8 cellular contexts compared by ENCODE assay signal in the genomic region with DNA sequence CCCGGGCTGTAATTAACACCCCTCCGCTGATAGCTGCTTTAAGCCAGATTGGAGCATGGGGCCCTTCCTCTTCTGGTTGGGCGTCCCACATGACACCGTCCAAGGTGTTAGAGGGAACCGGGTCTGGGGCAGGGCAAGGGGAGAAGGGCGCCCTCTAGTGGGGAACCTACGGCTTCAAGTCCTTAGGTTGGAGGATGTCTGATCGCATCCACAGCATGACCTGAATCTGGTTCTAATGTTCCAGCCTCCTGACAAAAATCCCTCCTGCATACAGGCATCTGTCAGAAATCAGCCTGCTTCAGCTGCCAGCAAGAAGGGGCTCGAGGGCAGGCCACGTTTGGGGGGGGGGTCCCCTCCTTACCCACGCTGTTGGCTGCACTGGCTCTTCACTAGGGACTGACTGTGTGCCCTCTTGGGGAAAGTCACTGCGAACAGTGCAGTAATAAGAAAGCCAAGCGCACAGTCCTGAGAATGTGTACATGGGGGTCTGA.
DNase-seq lines count a peak whose midpoint lies in the region; ATAC-seq, FAIRE-seq and TF ChIP-seq lines count a peak whose summit lies in the region.

No MANE protein-coding gene starts in this region.

- no peak overlapping the region for H3K4me2 ChIP-seq in A549

- no peak for TF ChIP-seq EP300 in A549 (IDR thresholded peaks at IDR 0.05)
- TF ChIP-seq EP300 in esophagus muscularis mucosa (IDR thresholded peaks at IDR 0.05) = no peak

- no peaks in the 10 kb centered on the region for H3K27me3 Mint-ChIP-seq in activated CD8-positive, alpha-beta T cell treated with anti-CD3 and anti-CD28 coated beads, Interleukin-2, amount 10 ng/mL, durations not matched to agents 7 days and 5 days (ENCODE audit: low read depth)

- H3K4me3 ChIP-seq in A549 = no peak overlapping the region
- H3K4me3 ChIP-seq in GM12875 (ENCODE audit: low read depth, low read length) = no peak overlapping the region
- no peak overlapping the region for H3K4me3 ChIP-seq in esophagus muscularis mucosa

- ATAC-seq in A549 (peak; percentile 71 to 93), foreskin keratinocyte (peak; percentile 76), HG03521 (IDR thresholded peaks at IDR 0.05; ENCODE audit: unreplicated experiment) (no peak)
- peak; percentile 79 for ATAC-seq in activated CD8-positive, alpha-beta T cell treated with anti-CD3 and anti-CD28 coated beads, Interleukin-2, amount 10 ng/mL, durations not matched to agents 7 days and 5 days

- FAIRE-seq in A549 (lab: Jason Lieb, UNC) = no peak

- no peak for TF ChIP-seq POLR2A in A549 (IDR thresholded peaks at IDR 0.05; ENCODE audit: low read length)
- no peak for TF ChIP-seq POLR2A in esophagus muscularis mucosa (IDR thresholded peaks at IDR 0.05; ENCODE audit: low read depth)

- H3K27ac ChIP-seq in A549 (no peak overlapping the region), foreskin keratinocyte (no peak overlapping the region), esophagus muscularis mucosa (replicated peaks in 1 of 4) (no peak overlapping the region)

- peak; percentile 30 to 53 for DNase-seq in A549 (ENCODE audit: low read depth in 1 of 2, low spot score in 1 of 2)
- peak; percentile 12 for DNase-seq in NCI-H2196 (lab: John Stamatoyannopoulos, UW; ENCODE audit: unreplicated experiment)
- DNase-seq in activated CD8-positive, alpha-beta T cell treated with anti-CD3 and anti-CD28 coated beads, Interleukin-2, amount 10 ng/mL, durations not matched to agents 7 days and 5 days = peak; percentile 63
- no peak for DNase-seq in foreskin keratinocyte
- peak; percentile 43 for DNase-seq in pons (ENCODE audit: low spot score)
- no peak for DNase-seq in esophagus muscularis mucosa (ENCODE audit: extremely low spot score)

- no peaks in the 10 kb centered on the region for H3K4me1 Mint-ChIP-seq in activated CD8-positive, alpha-beta T cell treated with anti-CD3 and anti-CD28 coated beads, Interleukin-2, amount 10 ng/mL, durations not matched to agents 7 days and 5 days (ENCODE audit: low read depth)

- no peak overlapping the region for H3K27ac Mint-ChIP-seq in activated CD8-positive, alpha-beta T cell treated with anti-CD3 and anti-CD28 coated beads, Interleukin-2, amount 10 ng/mL, durations not matched to agents 7 days and 5 days

- H3K27me3 ChIP-seq in foreskin keratinocyte (no peaks in the 10 kb centered on the region), esophagus muscularis mucosa (peaks cover 0 to 15% (median 0%) of the 10 kb centered on the region in 4 donors)

- peak; percentile 40 for TF ChIP-seq CTCF in A549 (IDR thresholded peaks at IDR 0.05)
- TF ChIP-seq CTCF in GM12875 (IDR thresholded peaks at IDR 0.05; ENCODE audit: borderline replicate concordance, insufficient read depth, low read depth, low read length) = peak; percentile 75
- peak; percentile 71 for TF ChIP-seq CTCF in foreskin keratinocyte (conservative IDR thresholded peaks at IDR 0.05)
- peak in 1 of 3 experiments; percentile 40 for TF ChIP-seq CTCF in esophagus muscularis mucosa (IDR thresholded peaks at IDR 0.05)

- CTCF ChIA-PET in A549 (lab: Yijun Ruan, JAX) = interaction anchor here (0.8 to 2.3 kb wide), 6 partner anchors 10 to 419 kb away, joined by 3 to 6 read pairs (median 4); no protein-coding TSS in a partner anchor
- CTCF ChIA-PET in activated CD8-positive, alpha-beta T cell treated with anti-CD3 and anti-CD28 coated beads, Interleukin-2, amount 10 ng/mL, durations not matched to agents 7 days and 5 days (lab: Charles Lee) = interaction anchor here (0.7 to 2.5 kb wide), 9 partner anchors 9 to 342 kb away, joined by 3 to 6 read pairs (median 3); no protein-coding TSS in a partner anchor

- WGBS in A549 (ENCODE audit: missing lambda C conversion rate) = 55% methylated on average over 4 of the region's 13 CpGs
- 38% methylated on average over 9 of the region's 13 CpGs for WGBS in esophagus muscularis mucosa

- no peaks in the 10 kb centered on the region for H3K36me3 ChIP-seq in esophagus muscularis mucosa

- no peaks in the 10 kb centered on the region for H3K4me1 ChIP-seq in A549
- no peaks in the 10 kb centered on the region for H3K4me1 ChIP-seq in foreskin keratinocyte
- H3K4me1 ChIP-seq in esophagus muscularis mucosa = no peaks in the 10 kb centered on the region

- intact Hi-C loops in esophagus muscularis mucosa (cut with DNase I) = no loop called here

- POLR2A ChIA-PET in A549 (lab: Yijun Ruan, JAX) = no interaction called here
- POLR2A ChIA-PET in activated CD8-positive, alpha-beta T cell treated with anti-CD3 and anti-CD28 coated beads, Interleukin-2, amount 10 ng/mL, durations not matched to agents 7 days and 5 days (lab: Charles Lee) = no interaction called here

- no peaks in the 10 kb centered on the region for H3K9me3 Mint-ChIP-seq in activated CD8-positive, alpha-beta T cell treated with anti-CD3 and anti-CD28 coated beads, Interleukin-2, amount 10 ng/mL, durations not matched to agents 7 days and 5 days (ENCODE audit: insufficient read depth)

- peak in 1 of 2 experiments; percentile 38; a peak in 2 of 5 replicates for TF ChIP-seq RAD21 in A549 (conservative IDR thresholded peaks at IDR 0.05 in 1 of 2, IDR thresholded peaks at IDR 0.05 in 1 of 2)

- no peak overlapping the region for H3K4me3 Mint-ChIP-seq in activated CD8-positive, alpha-beta T cell treated with anti-CD3 and anti-CD28 coated beads, Interleukin-2, amount 10 ng/mL, durations not matched to agents 7 days and 5 days

- no peaks in the 10 kb centered on the region for H3K36me3 Mint-ChIP-seq in activated CD8-positive, alpha-beta T cell treated with anti-CD3 and anti-CD28 coated beads, Interleukin-2, amount 10 ng/mL, durations not matched to agents 7 days and 5 days (ENCODE audit: low read depth)

- no peaks in the 10 kb centered on the region for H3K9me3 ChIP-seq in A549
- H3K9me3 ChIP-seq in esophagus muscularis mucosa = no peaks in the 10 kb centered on the region

TF ChIP-seq in A549, 52 proteins besides CTCF, POLR2A, EP300 and RAD21:
- TF ChIP-seq ESRRA (IDR thresholded peaks at IDR 0.05; ENCODE audit: borderline replicate concordance, low read length) (no peak), SMC3 (IDR thresholded peaks at IDR 0.05) (peak; percentile 26; the same call in 1 of the 3 replicates)

Comparison
In these comparisons a context has a peak if more than half of its experiments do, and no peak if none do; other contexts are left out.
1. DNase-seq: peak in A549 (2 of 2), NCI-H2196 (single experiment), activated CD8-positive, alpha-beta T cell treated with anti-CD3 and anti-CD28 coated beads, Interleukin-2, amount 10 ng/mL, durations not matched to agents 7 days and 5 days (single experiment) and pons (single experiment); none in foreskin keratinocyte (0 of 2) and esophagus muscularis mucosa (single experiment).